ENCODE assay signal across 30 cellular contexts in the genomic region with DNA sequence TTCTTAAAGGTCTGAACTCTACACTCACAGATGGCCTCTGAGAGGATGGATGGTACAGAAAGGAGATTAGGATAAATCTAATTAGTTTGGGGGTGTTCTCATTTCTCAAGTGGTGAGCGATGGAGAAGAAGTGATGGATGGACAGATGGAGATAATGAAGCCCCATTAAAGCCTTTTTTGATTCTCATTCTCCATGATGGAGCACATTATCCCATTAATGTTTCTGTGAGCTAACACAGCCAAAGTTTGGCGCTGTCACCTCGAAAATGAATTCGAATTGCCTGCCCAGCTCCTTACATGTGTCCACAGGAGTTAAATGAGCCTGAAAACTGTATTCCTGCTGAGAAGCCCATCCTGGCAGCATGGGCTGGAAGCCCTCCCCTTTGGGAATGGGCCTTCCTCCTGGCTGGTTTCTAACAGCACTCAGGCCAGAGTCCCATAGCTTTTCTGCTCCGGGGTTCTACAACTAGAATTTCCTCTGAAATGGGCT.
"Had no signal": no experiment of that assay in that cellular context is flagged by ENCODE, and none has a peak within 500 bp of the region (broad histone marks: within the 10 kb centered on the region; RNA-seq: fewer than 3 reads in every experiment).

No MANE protein-coding gene starts in this region.

- H3K36me3 Mint-ChIP-seq: memory B cell; stimulated activated naive B cell treated with anti-CD40 and anti-IgM and Interleukin-4, amounts not matched to agents 10 μg/mL and 1 μg/mL and 100 μg/mL, for 72 hours had no signal

- FAIRE-seq: bronchial epithelial cell, endothelial cell of umbilical vein, urothelium cell line had no signal

- H3K4me1 ChIP-seq: adrenal gland, ascending aorta, colonic mucosa, sigmoid colon, transverse colon had no signal

- H3K9me3 Mint-ChIP-seq: activated naive CD4-positive, alpha-beta T cell treated with anti-CD3 and anti-CD28 coated beads, Interleukin-2, amount 50 U/mL, for 24 hours; effector memory CD8-positive, alpha-beta T cell; memory B cell; nephron; stimulated activated naive B cell treated with anti-CD40 and anti-IgM and Interleukin-4, amounts not matched to agents 10 μg/mL and 1 μg/mL and 100 μg/mL, for 72 hours had no signal

- H3K27me3 ChIP-seq: adrenal gland, ascending aorta, colonic mucosa, dorsolateral prefrontal cortex, sigmoid colon, transverse colon had no signal

- H3K4me3 Mint-ChIP-seq: activated naive CD4-positive, alpha-beta T cell treated with anti-CD3 and anti-CD28 coated beads, Interleukin-2, amount 50 U/mL, for 24 hours; effector memory CD8-positive, alpha-beta T cell; memory B cell; nephron; stimulated activated naive B cell treated with anti-CD40 and anti-IgM and Interleukin-4, amounts not matched to agents 10 μg/mL and 1 μg/mL and 100 μg/mL, for 72 hours had no signal

- H3K27ac Mint-ChIP-seq: activated naive CD4-positive, alpha-beta T cell treated with anti-CD3 and anti-CD28 coated beads, Interleukin-2, amount 50 U/mL, for 24 hours; effector memory CD8-positive, alpha-beta T cell; memory B cell; nephron; stimulated activated naive B cell treated with anti-CD40 and anti-IgM and Interleukin-4, amounts not matched to agents 10 μg/mL and 1 μg/mL and 100 μg/mL, for 72 hours had no signal

- H3K27ac ChIP-seq: adrenal gland, ascending aorta, colonic mucosa, dorsolateral prefrontal cortex, sigmoid colon, transverse colon had no signal

- H3K4me3 ChIP-seq: adrenal gland, ascending aorta, colonic mucosa, dorsolateral prefrontal cortex, sigmoid colon, transverse colon had no signal

- DNase-seq: activated CD4-positive, alpha-beta T cell treated with anti-CD3 and anti-CD28 coated beads for 4 hours; activated CD4-positive, alpha-beta T cell treated with anti-CD3 and anti-CD28 coated beads, Interleukin-2, amount 50 U/mL, for 48 hours; activated CD4-positive, CD25-positive, alpha-beta regulatory T cell; activated CD8-positive, alpha-beta memory T cell treated with anti-CD3 and anti-CD28 coated beads, Interleukin-2, amount 50 U/mL, for 48 hours; activated effector memory CD4-positive, alpha-beta T cell treated with Interleukin-2 at 50 U/mL for 16 hours; activated T-cell treated with anti-CD3 and anti-CD28 coated beads, Interleukin-2, amount 50 U/mL, for 48 hours; adrenal gland; colonic mucosa; dorsolateral prefrontal cortex; effector memory CD8-positive, alpha-beta T cell; foreskin melanocyte; glutamatergic neuron; hippocampal formation; islet precursor cell; left cardiac atrium; nucleus accumbens; posterior cingulate gyrus; sigmoid colon; stimulated activated CD4-positive, alpha-beta T cell treated with anti-CD3 and anti-CD28 coated beads, Interleukin-2, amount 100 ng/mL, for 48 hours; stimulated activated CD8-positive, alpha-beta memory T cell treated with anti-CD3 and anti-CD28 coated beads, Interleukin-4, amount 100 ng/mL, for 48 hours; stimulated activated naive B cell treated with anti-CD40 and anti-IgM and Interleukin-4, amounts not matched to agents 10 μg/mL and 1 μg/mL and 100 μg/mL, for 72 hours; transverse colon had no signal

- H3K27me3 Mint-ChIP-seq: activated naive CD4-positive, alpha-beta T cell treated with anti-CD3 and anti-CD28 coated beads, Interleukin-2, amount 50 U/mL, for 24 hours; memory B cell; stimulated activated naive B cell treated with anti-CD40 and anti-IgM and Interleukin-4, amounts not matched to agents 10 μg/mL and 1 μg/mL and 100 μg/mL, for 72 hours had no signal

- H3K9me3 ChIP-seq: adrenal gland, ascending aorta, colonic mucosa, sigmoid colon, transverse colon had no signal

- H3K36me3 ChIP-seq: adrenal gland, ascending aorta, colonic mucosa, sigmoid colon, transverse colon had no signal

- ATAC-seq: effector memory CD8-positive, alpha-beta T cell; esophagus mucosa; left cardiac atrium had no signal
